Comparison of ENCODE assay signal across 19 cellular contexts in genomic region chr14:33717866-33718265, GRCh38.
DNase-seq lines count a peak whose midpoint lies in the region; ATAC-seq, FAIRE-seq and TF ChIP-seq lines count a peak whose summit lies in the region.
"Had no signal": no experiment of that assay in that cellular context is flagged by ENCODE, and none has a peak within 500 bp of the region (broad histone marks: within the 10 kb centered on the region; RNA-seq: fewer than 3 reads in every experiment).

No MANE protein-coding gene starts in this region.

- POLR2A ChIA-PET in HepG2 (lab: Yijun Ruan, JAX) = no interaction called here
- POLR2A ChIA-PET in activated CD4-positive, alpha-beta T cell treated with anti-CD3 and anti-CD28 coated beads for 36 hours (lab: Charles Lee) = no interaction called here

- TF ChIP-seq CTCF in HepG2 (CRISPR knock-in tag; IDR thresholded peaks at IDR 0.05) (no peak), right lobe of liver (IDR thresholded peaks at IDR 0.05) (no peak), bronchial epithelial cell (IDR thresholded peaks at IDR 0.05; ENCODE audit: insufficient read depth, low read length, severe bottlenecking) (no peak), keratinocyte (optimal IDR thresholded peaks at IDR 0.05 in 1 of 3, IDR thresholded peaks at IDR 0.05 in 1 of 3, conservative IDR thresholded peaks at IDR 0.05 in 1 of 3; ENCODE audit: extremely low read depth in 1 of 3, insufficient read depth in 2 of 3, low read length in 3 of 3) (no peak), esophagus muscularis mucosa (IDR thresholded peaks at IDR 0.05) (no peak)

- DNase-seq in HepG2 (ENCODE audit: low spot score) (no peak), right lobe of liver (no peak), bronchial epithelial cell (ENCODE audit: low read depth) (peak; percentile 60), keratinocyte (ENCODE audit: low read depth, low spot score) (no peak), esophagus muscularis mucosa (ENCODE audit: extremely low spot score) (no peak)
- no peak for DNase-seq in activated CD4-positive, alpha-beta T cell treated with anti-CD3 and anti-CD28 coated beads for 36 hours
- no peak for DNase-seq in activated T-cell treated with anti-CD3 and anti-CD28 coated beads, Interleukin-2, amount 50 U/mL, for 4 hours
- DNase-seq: C1 segment of cervical spinal cord; Calu3; CD4-positive, alpha-beta memory T cell; COR-L47; DMS53; DMS79 treated with DMSO at 0.1 percent for 48 hours; GF-D8; GM23248; H7; HCEC 1CT had no signal

- H3K27ac ChIP-seq in HepG2 (ENCODE audit: extremely low read length, insufficient read depth, low read length) = no peak overlapping the region
- no peak overlapping the region for H3K27ac ChIP-seq in right lobe of liver
- no peak overlapping the region for H3K27ac ChIP-seq in keratinocyte (ENCODE audit: control insufficient read depth, insufficient read depth, low read length)
- H3K27ac ChIP-seq in esophagus muscularis mucosa (replicated peaks in 1 of 4) = no peak overlapping the region
- H3K27ac ChIP-seq: GM23248 had no signal

- no peaks in the 10 kb centered on the region for H3K4me1 ChIP-seq in HepG2 (ENCODE audit: insufficient read depth, low read length)
- no peaks in the 10 kb centered on the region for H3K4me1 ChIP-seq in right lobe of liver
- H3K4me1 ChIP-seq in keratinocyte (ENCODE audit: control insufficient read depth, extremely low read depth, insufficient read depth, low read length) = peaks cover 9% of the 10 kb centered on the region
- H3K4me1 ChIP-seq in esophagus muscularis mucosa = peaks cover 0 to 8% (median 4%) of the 10 kb centered on the region in 4 donors

- no peaks in the 10 kb centered on the region for H4K20me1 ChIP-seq in HepG2 (ENCODE audit: insufficient read depth, low read length)
- no peaks in the 10 kb centered on the region for H4K20me1 ChIP-seq in keratinocyte (ENCODE audit: control insufficient read depth, extremely low read depth, insufficient read depth, low read length)

- H3K27me3 Mint-ChIP-seq in activated CD4-positive, alpha-beta T cell treated with anti-CD3 and anti-CD28 coated beads for 36 hours = peaks cover 3% of the 10 kb centered on the region
- no peaks in the 10 kb centered on the region for H3K27me3 Mint-ChIP-seq in activated T-cell treated with anti-CD3 and anti-CD28 coated beads, Interleukin-2, amount 50 U/mL, for 4 hours (ENCODE audit: low read depth)
- H3K27me3 Mint-ChIP-seq: CD4-positive, alpha-beta memory T cell had no signal

- TF ChIP-seq EP300 in HepG2 (IDR thresholded peaks at IDR 0.05; ENCODE audit: low read depth in 2 of 2, low read length in 2 of 2) (no peak), HepG2 (CRISPR knock-in tag; IDR thresholded peaks at IDR 0.05; ENCODE audit: borderline replicate concordance) (no peak), esophagus muscularis mucosa (IDR thresholded peaks at IDR 0.05) (no peak)

- no peak overlapping the region for H2AFZ ChIP-seq in HepG2 (ENCODE audit: low read length)
- H2AFZ ChIP-seq in keratinocyte (ENCODE audit: control insufficient read depth, low read length) = no peak overlapping the region
- H2AFZ ChIP-seq: GM23248 had no signal

- intact Hi-C loops in HepG2 (cut with micrococcal nuclease; ENCODE audit: unreplicated experiment) = no loop called here
- intact Hi-C loops in right lobe of liver (cut with DNase I) = no loop called here
- intact Hi-C loops in activated CD4-positive, alpha-beta T cell treated with anti-CD3 and anti-CD28 coated beads for 36 hours (cut with DNase I, micrococcal nuclease) = no loop called here
- intact Hi-C loops in esophagus muscularis mucosa (cut with DNase I) = no loop called here

- peaks cover 2% of the 10 kb centered on the region for H3K9me3 Mint-ChIP-seq in activated CD4-positive, alpha-beta T cell treated with anti-CD3 and anti-CD28 coated beads for 36 hours (ENCODE audit: low read depth)
- peaks cover 12% of the 10 kb centered on the region for H3K9me3 Mint-ChIP-seq in activated T-cell treated with anti-CD3 and anti-CD28 coated beads, Interleukin-2, amount 50 U/mL, for 4 hours

- H3K4me2 ChIP-seq in HepG2 (ENCODE audit: low read depth, low read length) = no peak overlapping the region
- H3K4me2 ChIP-seq in keratinocyte (ENCODE audit: control insufficient read depth, extremely low read depth, insufficient read depth, low read depth, low read length) = peak overlapping the region; percentile 39

- BruUV-seq in HepG2 (replicated peaks; lab: Mats Ljungman, UMichigan) = no TSS peak

- no peaks in the 10 kb centered on the region for H3K9me3 ChIP-seq in HepG2 (ENCODE audit: low read length)
- no peaks in the 10 kb centered on the region for H3K9me3 ChIP-seq in right lobe of liver
- H3K9me3 ChIP-seq in keratinocyte (ENCODE audit: control insufficient read depth, low read depth, low read length) = no peaks in the 10 kb centered on the region
- no peaks in the 10 kb centered on the region for H3K9me3 ChIP-seq in esophagus muscularis mucosa

- H3K36me3 ChIP-seq in HepG2 (replicated peaks in 1 of 2; ENCODE audit: control insufficient read depth in 1 of 2, insufficient read depth in 2 of 2, low read length in 2 of 2) (no peaks in the 10 kb centered on the region), right lobe of liver (no peaks in the 10 kb centered on the region), bronchial epithelial cell (ENCODE audit: control insufficient read depth, insufficient read depth, low read length) (no peaks in the 10 kb centered on the region), keratinocyte (ENCODE audit: control insufficient read depth in 2 of 2, extremely low read depth in 1 of 2, insufficient read depth in 2 of 2, low read length in 2 of 2) (no peaks in the 10 kb centered on the region), esophagus muscularis mucosa (no peaks in the 10 kb centered on the region)

- H3K36me3 Mint-ChIP-seq in activated CD4-positive, alpha-beta T cell treated with anti-CD3 and anti-CD28 coated beads for 36 hours (ENCODE audit: low read depth) = no peaks in the 10 kb centered on the region
- H3K36me3 Mint-ChIP-seq in activated T-cell treated with anti-CD3 and anti-CD28 coated beads, Interleukin-2, amount 50 U/mL, for 4 hours (ENCODE audit: insufficient read depth) = no peaks in the 10 kb centered on the region
- H3K36me3 Mint-ChIP-seq: CD4-positive, alpha-beta memory T cell had no signal

- no peaks in the 10 kb centered on the region for H3K79me2 ChIP-seq in HepG2 (ENCODE audit: insufficient read depth, low read length)
- no peaks in the 10 kb centered on the region for H3K79me2 ChIP-seq in keratinocyte (ENCODE audit: control insufficient read depth, insufficient read depth, low read length)

- dilution Hi-C loops in keratinocyte (cut with MboI; ENCODE audit: extremely low pct_ligation_motif_present, low sequenced_read_pairs) = no loop called here

- TF ChIP-seq POLR2A in HepG2 (IDR thresholded peaks at IDR 0.05; ENCODE audit: insufficient read depth in 1 of 2, low read depth in 2 of 2, low read length in 2 of 2) (no peak), right lobe of liver (IDR thresholded peaks at IDR 0.05) (no peak), esophagus muscularis mucosa (IDR thresholded peaks at IDR 0.05; ENCODE audit: low read depth) (no peak)

- H3K9ac ChIP-seq in HepG2 (ENCODE audit: insufficient read depth, low read depth, low read length) (no peak overlapping the region), keratinocyte (ENCODE audit: control insufficient read depth, extremely low read depth, insufficient read depth, low read length) (no peak overlapping the region)
- H3K9ac ChIP-seq: GM23248 had no signal

- H3K27me3 ChIP-seq in HepG2 (ENCODE audit: control insufficient read depth in 1 of 2, insufficient read depth in 2 of 2, low read length in 2 of 2) (no peaks in the 10 kb centered on the region), right lobe of liver (no peaks in the 10 kb centered on the region), bronchial epithelial cell (ENCODE audit: control insufficient read depth, insufficient read depth, low read length) (no peaks in the 10 kb centered on the region), keratinocyte (ENCODE audit: control insufficient read depth, extremely low read depth, insufficient read depth, low read length) (no peaks in the 10 kb centered on the region), esophagus muscularis mucosa (no peaks in the 10 kb centered on the region)

- CTCF ChIA-PET in HepG2 (lab: Yijun Ruan, JAX; ENCODE audit: low intra/inter-chr PET ratio, low total read pairs) = no interaction called here
- CTCF ChIA-PET in activated CD4-positive, alpha-beta T cell treated with anti-CD3 and anti-CD28 coated beads for 36 hours (lab: Charles Lee) = no interaction called here

- no peak overlapping the region for H3K27ac Mint-ChIP-seq in activated CD4-positive, alpha-beta T cell treated with anti-CD3 and anti-CD28 coated beads for 36 hours
- H3K27ac Mint-ChIP-seq: CD4-positive, alpha-beta memory T cell had no signal

- H3K9me1 ChIP-seq in keratinocyte (ENCODE audit: control insufficient read depth, extremely low read depth, insufficient read depth, low read length) = peaks cover 2% of the 10 kb centered on the region

- FAIRE-seq in HepG2 (lab: Jason Lieb, UNC) (no peak), bronchial epithelial cell (lab: Jason Lieb, UNC) (no peak), keratinocyte (lab: Jason Lieb, UNC) (no peak)
- FAIRE-seq: GM12892, H1 had no signal

- WGBS in HepG2 (ENCODE audit: low lambda C conversion rate) = 28% methylated on average over 4 of the region's 4 CpGs
- WGBS in right lobe of liver (ENCODE audit: insufficient coverage, low coverage, low lambda C conversion rate, missing lambda C conversion rate) = 92% methylated on average over 4 of the region's 4 CpGs
- WGBS in esophagus muscularis mucosa = 88% methylated on average over 4 of the region's 4 CpGs

- H3K4me3 Mint-ChIP-seq in activated CD4-positive, alpha-beta T cell treated with anti-CD3 and anti-CD28 coated beads for 36 hours = no peak overlapping the region
- no peak overlapping the region for H3K4me3 Mint-ChIP-seq in activated T-cell treated with anti-CD3 and anti-CD28 coated beads, Interleukin-2, amount 50 U/mL, for 4 hours
- H3K4me3 Mint-ChIP-seq: CD4-positive, alpha-beta memory T cell had no signal

- no peaks in the 10 kb centered on the region for H3K4me1 Mint-ChIP-seq in activated CD4-positive, alpha-beta T cell treated with anti-CD3 and anti-CD28 coated beads for 36 hours
- H3K4me1 Mint-ChIP-seq in activated T-cell treated with anti-CD3 and anti-CD28 coated beads, Interleukin-2, amount 50 U/mL, for 4 hours (ENCODE audit: low read depth) = no peaks in the 10 kb centered on the region
- H3K4me1 Mint-ChIP-seq: CD4-positive, alpha-beta memory T cell had no signal

- H3K4me3 ChIP-seq in HepG2 (replicated peaks in 1 of 3; ENCODE audit: insufficient read depth in 1 of 3, low read depth in 2 of 3, low read length in 3 of 3) = no peak overlapping the region
- no peak overlapping the region for H3K4me3 ChIP-seq in right lobe of liver
- H3K4me3 ChIP-seq in bronchial epithelial cell (ENCODE audit: low read depth, low read length) = no peak overlapping the region
- H3K4me3 ChIP-seq in keratinocyte (ENCODE audit: control insufficient read depth in 2 of 3, extremely low read depth in 1 of 3, insufficient read depth in 2 of 3, low read depth in 1 of 3, low read length in 3 of 3) = no peak overlapping the region
- no peak overlapping the region for H3K4me3 ChIP-seq in esophagus muscularis mucosa
- H3K4me3 ChIP-seq: GM23248 had no signal

- in situ Hi-C loops in HepG2 (cut with HindIII; ENCODE audit: extremely low pct_ligation_motif_present, low pct_unique_long_range_greater_than_20kb) = no loop called here

- ATAC-seq in HepG2 (no peak), right lobe of liver (no peak)
- ATAC-seq in activated CD4-positive, alpha-beta T cell treated with anti-CD3 and anti-CD28 coated beads for 36 hours = no peak
- ATAC-seq in activated T-cell treated with anti-CD3 and anti-CD28 coated beads, Interleukin-2, amount 50 U/mL, for 4 hours = no peak

- no peak for TF ChIP-seq RAD21 in HepG2 (CRISPR knock-in tag; IDR thresholded peaks at IDR 0.05)
